In genomic region chr5:77910789-77911188, GRCh38 we compare ENCODE assay signal across 34 cellular contexts.
"Had no signal": no experiment of that assay in that cellular context is flagged by ENCODE, and none has a peak within 500 bp of the region (broad histone marks: within the 10 kb centered on the region; RNA-seq: fewer than 3 reads in every experiment).

No MANE protein-coding gene starts in this region.

- H3K4me3 ChIP-seq: MG63 had no signal

- H3K36me3 ChIP-seq: MG63 had no signal

- DNase-seq: Karpas-422, Kasumi-1, MG63, MM.1S, MV-4-11, NCI-H1048, NCI-H1092, NCI-H1092 treated with DMSO at 0.1 percent for 48 hours, NCI-H1105, NCI-H1105 treated with DMSO at 0.1 percent for 48 hours, NCI-H1417, NCI-H1417 treated with DMSO at 0.1 percent for 48 hours, NCI-H1436, NCI-H1436 treated with DMSO at 0.1 percent for 48 hours, NCI-H146, NCI-H1694, NCI-H1694 treated with DMSO at 0.1 percent for 48 hours, NCI-H187, NCI-H187 treated with DMSO at 0.1 percent for 48 hours, NCI-H1930, NCI-H2029, NCI-H2029 treated with DMSO at 0.1 percent for 48 hours, NCI-H2081, NCI-H2081 treated with DMSO at 0.1 percent for 48 hours, NCI-H2107, NCI-H2171, NCI-H2171 treated with DMSO at 0.1 percent for 48 hours, NCI-H2227 treated with DMSO at 0.1 percent for 48 hours, NCI-H226, NCI-H345, NCI-H446, NCI-H446 treated with DMSO at 0.1 percent for 48 hours, NCI-H510A, NCI-H510A treated with DMSO at 0.1 percent for 48 hours had no signal

- H3K9me3 ChIP-seq: MG63 had no signal

- H3K27me3 ChIP-seq: MG63 had no signal
